13 cellular contexts compared by ENCODE assay signal in the genomic region with DNA sequence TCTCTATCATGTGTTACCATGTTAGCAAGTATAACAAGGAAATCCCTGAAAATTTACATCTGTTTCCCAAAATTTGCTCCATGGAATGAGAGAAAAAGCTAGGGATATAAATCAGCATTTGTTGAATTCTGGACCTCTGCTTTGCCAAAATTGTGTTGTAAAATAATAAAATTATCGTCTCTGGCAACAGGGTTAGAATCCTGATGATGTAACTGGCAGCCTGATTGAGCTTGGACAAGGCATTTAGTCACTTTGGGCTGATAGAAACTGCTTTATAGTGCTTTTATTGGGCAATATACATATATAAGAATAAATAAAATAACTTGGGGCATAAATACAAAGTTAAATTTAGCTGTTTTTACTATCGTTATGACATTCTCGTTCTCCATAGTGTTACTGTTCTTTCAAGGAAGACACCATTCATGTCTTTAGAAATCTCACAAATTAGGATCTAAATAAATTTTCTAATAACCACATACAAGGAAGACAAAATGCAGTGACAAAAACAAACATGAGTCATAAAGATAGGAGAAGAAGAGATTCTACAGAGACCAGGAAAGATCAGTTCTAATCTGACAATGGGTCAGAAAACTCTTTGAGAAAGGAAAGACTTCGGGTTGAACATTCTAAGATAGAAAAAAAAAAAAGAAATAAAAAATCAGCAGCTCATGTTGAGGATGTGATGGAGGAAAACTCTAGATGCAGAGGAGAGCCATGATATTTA.
"Had no signal": no experiment of that assay in that cellular context is flagged by ENCODE, and none has a peak within 500 bp of the region (broad histone marks: within the 10 kb centered on the region; RNA-seq: fewer than 3 reads in every experiment).

No MANE protein-coding gene starts in this region.

- H3K27ac Mint-ChIP-seq: activated CD4-positive, alpha-beta memory T cell treated with anti-CD3 and anti-CD28 coated beads, Interleukin-2, amount 10 ng/mL, durations not matched to agents 7 days and 5 days; activated naive CD4-positive, alpha-beta T cell treated with anti-CD3 and anti-CD28 coated beads, Interleukin-2, amount 50 U/mL, for 24 hours; natural killer cell; stimulated activated effector memory CD8-positive, alpha-beta T cell treated with anti-CD3 and anti-CD28 coated beads, Interleukin-12 subunit alpha, Interleukin-12 subunit beta, amount 100 ng/mL, for 72 hours; T-helper 1 cell treated with Interleukin-12 subunit alpha and Interleukin-12 subunit beta and Interleukin-4 antibody, amounts not matched to agents 30 μg/mL and 1 μg/mL, for 36 hours had no signal

- H3K27me3 ChIP-seq: brain microvascular endothelial cell had no signal

- H3K36me3 Mint-ChIP-seq: activated naive CD4-positive, alpha-beta T cell treated with anti-CD3 and anti-CD28 coated beads, Interleukin-2, amount 50 U/mL, for 24 hours; stimulated activated effector memory CD8-positive, alpha-beta T cell treated with anti-CD3 and anti-CD28 coated beads, Interleukin-12 subunit alpha, Interleukin-12 subunit beta, amount 100 ng/mL, for 72 hours had no signal

- DNase-seq: activated CD4-positive, alpha-beta memory T cell treated with anti-CD3 and anti-CD28 coated beads, Interleukin-2, amount 10 ng/mL, durations not matched to agents 7 days and 5 days; activated CD4-positive, alpha-beta T cell treated with anti-CD3 and anti-CD28 coated beads for 4 hours; activated effector memory CD4-positive, alpha-beta T cell treated with anti-CD3 and anti-CD28 coated beads, Interleukin-2, amount 50 U/mL, for 16 hours; activated T-cell treated with anti-CD3 and anti-CD28 coated beads, Interleukin-2, amount 50 U/mL, for 48 hours; brain microvascular endothelial cell; cortex of kidney; effector CD8-positive, alpha-beta T cell; natural killer cell had no signal

- H3K27me3 Mint-ChIP-seq: activated CD4-positive, alpha-beta memory T cell treated with anti-CD3 and anti-CD28 coated beads, Interleukin-2, amount 10 ng/mL, durations not matched to agents 7 days and 5 days; activated naive CD4-positive, alpha-beta T cell treated with anti-CD3 and anti-CD28 coated beads, Interleukin-2, amount 50 U/mL, for 24 hours had no signal

- H3K27ac ChIP-seq: brain microvascular endothelial cell, VCaP had no signal

- H3K4me3 Mint-ChIP-seq: activated CD4-positive, alpha-beta memory T cell treated with anti-CD3 and anti-CD28 coated beads, Interleukin-2, amount 10 ng/mL, durations not matched to agents 7 days and 5 days; activated naive CD4-positive, alpha-beta T cell treated with anti-CD3 and anti-CD28 coated beads, Interleukin-2, amount 50 U/mL, for 24 hours; natural killer cell; stimulated activated effector memory CD8-positive, alpha-beta T cell treated with anti-CD3 and anti-CD28 coated beads, Interleukin-12 subunit alpha, Interleukin-12 subunit beta, amount 100 ng/mL, for 72 hours; T-helper 1 cell treated with Interleukin-12 subunit alpha and Interleukin-12 subunit beta and Interleukin-4 antibody, amounts not matched to agents 30 μg/mL and 1 μg/mL, for 36 hours had no signal

- H3K36me3 ChIP-seq: brain microvascular endothelial cell had no signal

- H3K4me1 Mint-ChIP-seq: activated CD4-positive, alpha-beta memory T cell treated with anti-CD3 and anti-CD28 coated beads, Interleukin-2, amount 10 ng/mL, durations not matched to agents 7 days and 5 days; activated naive CD4-positive, alpha-beta T cell treated with anti-CD3 and anti-CD28 coated beads, Interleukin-2, amount 50 U/mL, for 24 hours; natural killer cell; stimulated activated effector memory CD8-positive, alpha-beta T cell treated with anti-CD3 and anti-CD28 coated beads, Interleukin-12 subunit alpha, Interleukin-12 subunit beta, amount 100 ng/mL, for 72 hours had no signal

- ATAC-seq: left lobe of liver; natural killer cell; stimulated activated effector memory CD8-positive, alpha-beta T cell treated with anti-CD3 and anti-CD28 coated beads, Interleukin-12 subunit alpha, Interleukin-12 subunit beta, amount 100 ng/mL, for 72 hours had no signal
